19 cellular contexts compared by ENCODE assay signal in genomic region chr4:36709986-36710385, GRCh38.
DNase-seq lines count a peak whose midpoint lies in the region; ATAC-seq, FAIRE-seq and TF ChIP-seq lines count a peak whose summit lies in the region.
"Had no signal": no experiment of that assay in that cellular context is flagged by ENCODE, and none has a peak within 500 bp of the region (broad histone marks: within the 10 kb centered on the region; RNA-seq: fewer than 3 reads in every experiment).

No MANE protein-coding gene starts in this region.

- H3K27ac Mint-ChIP-seq in GM23338: no peak overlapping the region
- H3K27ac Mint-ChIP-seq in WTC11: no peak overlapping the region
- H3K27ac Mint-ChIP-seq: CD4-positive, CD25-positive, alpha-beta regulatory T cell; HFFc6 had no signal

- TF ChIP-seq EP300 in SK-N-SH (IDR thresholded peaks at IDR 0.05; ENCODE audit: borderline replicate concordance in 1 of 2, low read depth in 1 of 2, low read length in 1 of 2): no peak

- no peak for FAIRE-seq in H54 (lab: Jason Lieb, UNC)
- FAIRE-seq: GM12892, GM19239, H1 had no signal

- no peak overlapping the region for H3K4me3 Mint-ChIP-seq in GM23338
- no peak overlapping the region for H3K4me3 Mint-ChIP-seq in WTC11
- H3K4me3 Mint-ChIP-seq: CD4-positive, CD25-positive, alpha-beta regulatory T cell; HFFc6 had no signal

- CTCF ChIA-PET in WTC11 (lab: Charles Lee) (no interaction called here), SK-N-SH (lab: Yijun Ruan, JAX) (no interaction called here)

- H4K20me1 ChIP-seq in GM23338 (replicated peaks; ENCODE audit: insufficient read depth) (no peaks in the 10 kb centered on the region), SK-N-SH (ENCODE audit: insufficient read depth) (no peaks in the 10 kb centered on the region)
- H4K20me1 ChIP-seq: BLaER1 treated with 17β-estradiol and CSF1 and Interleukin-3, amounts not matched to agents 10 nM and 100 nM had no signal

- H3K36me3 Mint-ChIP-seq in GM23338 (ENCODE audit: low read depth): peaks cover 4% of the 10 kb centered on the region; the same call in 1 of the 3 replicates
- H3K36me3 Mint-ChIP-seq in WTC11: peaks cover 8% of the 10 kb centered on the region
- H3K36me3 Mint-ChIP-seq: CD4-positive, CD25-positive, alpha-beta regulatory T cell had no signal

- no peak overlapping the region for H3K27ac ChIP-seq in GM23338 (ENCODE audit: low read depth)
- no peak overlapping the region for H3K27ac ChIP-seq in SK-N-SH (ENCODE audit: low read depth in 2 of 2, low read length in 1 of 2)
- H3K27ac ChIP-seq: BLaER1 treated with 17β-estradiol and CSF1 and Interleukin-3, amounts not matched to agents 10 nM and 100 nM had no signal

- TF ChIP-seq RAD21 in SK-N-SH (IDR thresholded peaks at IDR 0.05; ENCODE audit: low read length): no peak

- H3K79me2 ChIP-seq in GM23338 (replicated peaks; ENCODE audit: insufficient read depth) (no peaks in the 10 kb centered on the region), SK-N-SH (ENCODE audit: insufficient read depth) (no peaks in the 10 kb centered on the region)

- H3K27me3 Mint-ChIP-seq in GM23338 (ENCODE audit: insufficient read depth, low read depth, poor library complexity) (peaks cover 4% of the 10 kb centered on the region), WTC11 (ENCODE audit: low read depth) (no peaks in the 10 kb centered on the region; the same call in 1 of the 2 replicates)
- H3K27me3 Mint-ChIP-seq: CD4-positive, CD25-positive, alpha-beta regulatory T cell had no signal

- TF ChIP-seq CTCF in GM23338 (conservative IDR thresholded peaks at IDR 0.05; ENCODE audit: low read depth in 2 of 2) (no peak), WTC11 (IDR thresholded peaks at IDR 0.05) (no peak), SK-N-SH (IDR thresholded peaks at IDR 0.05) (no peak)

- POLR2A ChIA-PET in WTC11 (lab: Charles Lee): no interaction called here
- POLR2A ChIA-PET in SK-N-SH (lab: Yijun Ruan, JAX): no interaction called here

- H3K4me1 Mint-ChIP-seq in GM23338 (peaks cover 5% of the 10 kb centered on the region; the same call in 2 of the 3 replicates), WTC11 (peaks cover 13% of the 10 kb centered on the region)
- H3K4me1 Mint-ChIP-seq: CD4-positive, CD25-positive, alpha-beta regulatory T cell had no signal

- H3K4me3 ChIP-seq in GM23338 (no peak overlapping the region), SK-N-SH (ENCODE audit: low read depth in 2 of 2, low read length in 1 of 2) (no peak overlapping the region)
- H3K4me3 ChIP-seq: BLaER1 treated with 17β-estradiol and CSF1 and Interleukin-3, amounts not matched to agents 10 nM and 100 nM had no signal

- ATAC-seq in GM23338: no peak
- ATAC-seq in WTC11: peak; percentile 26; the same call in 1 of the 2 replicates

- DNase-seq in DMS 273 (lab: John Stamatoyannopoulos, UW; ENCODE audit: unreplicated experiment) (peak; percentile 55), GM23338 (ENCODE audit: low spot score) (peak; percentile 5), NCI-H2171 treated with DMSO at 0.1 percent for 48 hours (lab: John Stamatoyannopoulos, UW) (peak; percentile 64), WTC11 (ENCODE audit: low spot score) (no peak), MV-4-11 (lab: John Stamatoyannopoulos, UW) (no peak), SK-N-SH (no peak), H54 (ENCODE audit: insufficient read length, low spot score) (no peak), cerebellum (ENCODE audit: low spot score) (no peak)
- DNase-seq: ACHN; CD4-positive, CD25-positive, alpha-beta regulatory T cell; DMS79 treated with DMSO at 0.1 percent for 48 hours; EL; GDM1; HCEC 1CT; HFFc6 had no signal

- H3K4me1 ChIP-seq in GM23338 (ENCODE audit: insufficient read depth): no peaks in the 10 kb centered on the region
- H3K4me1 ChIP-seq in SK-N-SH (ENCODE audit: control insufficient read depth in 1 of 2, insufficient read depth in 2 of 2, low read depth in 1 of 2, low read length in 1 of 2): no peaks in the 10 kb centered on the region

- peaks cover 10% of the 10 kb centered on the region; the same call in 2 of the 3 replicates for H3K9me3 Mint-ChIP-seq in GM23338
- peaks cover 32% of the 10 kb centered on the region for H3K9me3 Mint-ChIP-seq in WTC11

- 3% methylated on average over 4 of the region's 4 CpGs for WGBS in SK-N-SH (ENCODE audit: low lambda C conversion rate)

- no peak overlapping the region for H3K9ac ChIP-seq in SK-N-SH
- H3K9ac ChIP-seq: BLaER1 treated with 17β-estradiol and CSF1 and Interleukin-3, amounts not matched to agents 10 nM and 100 nM had no signal

- H3K36me3 ChIP-seq in GM23338 (ENCODE audit: insufficient read depth) (no peaks in the 10 kb centered on the region), SK-N-SH (replicated peaks in 1 of 2; ENCODE audit: control insufficient read depth in 1 of 2, insufficient read depth in 2 of 2, low read length in 1 of 2) (no peaks in the 10 kb centered on the region)
- H3K36me3 ChIP-seq: BLaER1 treated with 17β-estradiol and CSF1 and Interleukin-3, amounts not matched to agents 10 nM and 100 nM had no signal

- H3K9me3 ChIP-seq in SK-N-SH: no peaks in the 10 kb centered on the region

- no peaks in the 10 kb centered on the region for H3F3A ChIP-seq in GM23338 (replicated peaks; ENCODE audit: low read depth)
- H3F3A ChIP-seq in SK-N-SH (replicated peaks; ENCODE audit: insufficient read depth): no peaks in the 10 kb centered on the region

- H2AFZ ChIP-seq in GM23338 (peak overlapping the region; percentile 66; the same call in 1 of the 2 replicates), SK-N-SH (ENCODE audit: low read depth) (no peak overlapping the region)

- TF ChIP-seq POLR2A in H54 (IDR thresholded peaks at IDR 0.05; ENCODE audit: low read depth, low read length): no peak

- H3K9me2 ChIP-seq in GM23338 (ENCODE audit: insufficient read depth) (no peaks in the 10 kb centered on the region), SK-N-SH (no peaks in the 10 kb centered on the region)

- H3K27me3 ChIP-seq in GM23338 (ENCODE audit: insufficient read depth) (no peaks in the 10 kb centered on the region), SK-N-SH (ENCODE audit: insufficient read depth) (no peaks in the 10 kb centered on the region)
- H3K27me3 ChIP-seq: BLaER1 treated with 17β-estradiol and CSF1 and Interleukin-3, amounts not matched to agents 10 nM and 100 nM had no signal

- no peak overlapping the region for H3K4me2 ChIP-seq in GM23338
- no peak overlapping the region for H3K4me2 ChIP-seq in SK-N-SH
- H3K4me2 ChIP-seq: BLaER1 treated with 17β-estradiol and CSF1 and Interleukin-3, amounts not matched to agents 10 nM and 100 nM had no signal

TF ChIP-seq in GM23338, 12 proteins besides CTCF, POLR2A, EP300 and RAD21:
- TF ChIP-seq STAT1 (IDR thresholded peaks at IDR 0.05; ENCODE audit: unreplicated experiment) (no peak), POLR2AphosphoS5 (IDR thresholded peaks at IDR 0.05; ENCODE audit: low read depth) (no peak), JUNB (IDR thresholded peaks at IDR 0.05; ENCODE audit: unreplicated experiment) (no peak), ZNF331 (CRISPR knock-in tag; IDR thresholded peaks at IDR 0.05; ENCODE audit: low read depth) (no peak), CREB1 (CRISPR knock-in tag; IDR thresholded peaks at IDR 0.05; ENCODE audit: low read depth) (no peak)
TF ChIP-seq in GM23338: peak in this region for 0.

TF ChIP-seq in SK-N-SH, 30 proteins besides CTCF, POLR2A, EP300 and RAD21:
- TF ChIP-seq FOXJ3 (CRISPR knock-in tag; IDR thresholded peaks at IDR 0.05): no peak
- no peak for TF ChIP-seq SIN3A (IDR thresholded peaks at IDR 0.05; ENCODE audit: borderline replicate concordance, low read depth, low read length)
- no peak for TF ChIP-seq GATA2 (CRISPR knock-in tag; IDR thresholded peaks at IDR 0.05)
- no peak for TF ChIP-seq FOXM1 (IDR thresholded peaks at IDR 0.05; ENCODE audit: low read depth)
- no peak for TF ChIP-seq TAF1 (IDR thresholded peaks at IDR 0.05; ENCODE audit: borderline replicate concordance, low read depth, low read length)
- no peak for TF ChIP-seq FOSL2 (IDR thresholded peaks at IDR 0.05; ENCODE audit: borderline replicate concordance, low read depth)
- no peak for TF ChIP-seq USF2 (IDR thresholded peaks at IDR 0.05; ENCODE audit: borderline replicate concordance, low read depth, low read length)
- TF ChIP-seq RFX5 (IDR thresholded peaks at IDR 0.05; ENCODE audit: low read length): no peak
- TF ChIP-seq, protein P1, sequence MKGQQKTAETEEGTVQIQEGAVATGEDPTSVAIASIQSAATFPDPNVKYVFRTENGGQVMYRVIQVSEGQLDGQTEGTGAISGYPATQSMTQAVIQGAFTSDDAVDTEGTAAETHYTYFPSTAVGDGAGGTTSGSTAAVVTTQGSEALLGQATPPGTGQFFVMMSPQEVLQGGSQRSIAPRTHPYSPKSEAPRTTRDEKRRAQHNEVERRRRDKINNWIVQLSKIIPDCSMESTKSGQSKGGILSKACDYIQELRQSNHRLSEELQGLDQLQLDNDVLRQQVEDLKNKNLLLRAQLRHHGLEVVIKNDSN (IDR thresholded peaks at IDR 0.05; ENCODE audit: borderline replicate concordance, low read depth): no peak
- no peak for TF ChIP-seq NFIC (IDR thresholded peaks at IDR 0.05; ENCODE audit: borderline replicate concordance)

Comparison
In these comparisons a context has a peak if more than half of its experiments do, and no peak if none do; other contexts are left out.
1. DNase-seq: peak in DMS 273 (single experiment), GM23338 (single experiment) and NCI-H2171 treated with DMSO at 0.1 percent for 48 hours (single experiment); none in WTC11 (single experiment), MV-4-11 (single experiment), SK-N-SH (single experiment), H54 (single experiment) and cerebellum (single experiment).